Comparison of ENCODE assay signal across 15 cellular contexts in the genomic region with DNA sequence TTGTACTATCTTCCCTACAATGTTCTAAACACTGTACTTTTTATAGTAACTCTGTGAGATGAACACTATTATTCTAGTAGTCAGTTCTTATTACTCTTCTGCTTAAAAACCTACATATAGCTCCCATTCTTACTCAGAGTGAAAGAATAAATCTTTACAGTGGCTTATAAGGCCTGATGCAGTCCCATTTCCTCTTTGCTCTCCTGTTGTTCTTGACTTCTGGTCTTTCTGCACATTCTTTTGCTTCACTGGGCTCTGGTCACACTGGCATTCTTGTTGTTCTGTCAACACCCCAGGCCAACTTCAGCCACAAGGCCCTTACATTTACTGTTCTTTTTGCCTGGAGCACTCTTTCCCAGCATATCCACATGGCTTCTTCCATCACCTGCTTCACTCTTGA. TPM values are rescaled to one million over a fixed set of nuclear protein-coding genes. Genes with fewer than 3 reads are reported as not detected.
DNase-seq lines count a peak whose midpoint lies in the region; ATAC-seq and TF ChIP-seq lines count a peak whose summit lies in the region.
"Had no signal": no experiment of that assay in that cellular context is flagged by ENCODE, and none has a peak within 500 bp of the region (broad histone marks: within the 10 kb centered on the region; RNA-seq: fewer than 3 reads in every experiment).

No MANE protein-coding gene starts in this region.

- H3K27me3 ChIP-seq in RWPE2 (ENCODE audit: insufficient read depth, poor library complexity, severe bottlenecking) (no peaks in the 10 kb centered on the region), body of pancreas (no peaks in the 10 kb centered on the region)
- H3K27me3 ChIP-seq in CD4-positive, alpha-beta memory T cell (ENCODE audit: insufficient read depth, low read length), result no peaks in the 10 kb centered on the region
- H3K27me3 ChIP-seq: Peyer's patch, tibial artery had no signal

- H3K36me3 ChIP-seq in RWPE2 (ENCODE audit: low read depth) (no peaks in the 10 kb centered on the region), body of pancreas (replicated peaks in 1 of 2; ENCODE audit: insufficient read depth in 1 of 2, low read depth in 2 of 2) (no peaks in the 10 kb centered on the region)
- no peaks in the 10 kb centered on the region for H3K36me3 ChIP-seq in CD4-positive, alpha-beta memory T cell (ENCODE audit: insufficient read depth, low read length)
- H3K36me3 ChIP-seq: Peyer's patch, tibial artery had no signal

- peak; percentile 38 for ATAC-seq in GM19043 (IDR thresholded peaks at IDR 0.05; ENCODE audit: low read depth, unreplicated experiment)
- peak; percentile 68 for ATAC-seq in HG02870 (IDR thresholded peaks at IDR 0.05; ENCODE audit: unreplicated experiment)
- no peak for ATAC-seq in RWPE2 (ENCODE audit: low read depth)
- no peak for ATAC-seq in body of pancreas
- ATAC-seq: left colon had no signal

- no peaks in the 10 kb centered on the region for H3K36me3 Mint-ChIP-seq in CD4-positive, alpha-beta memory T cell

- peak; percentile 15 for DNase-seq in AG08395 (ENCODE audit: low spot score)
- no peak for DNase-seq in RWPE2 (ENCODE audit: low spot score)
- no peak for DNase-seq in 8988T
- DNase-seq in body of pancreas, result no peak
- DNase-seq in CD4-positive, alpha-beta memory T cell, result no peak
- DNase-seq in ACHN, result no peak
- DNase-seq: activated T-cell treated with anti-CD3 and anti-CD28 coated beads, Interleukin-2, amount 50 U/mL, for 4 hours; cerebellar nuclear complex; GOT3; left colon; NCI-H1930; Peyer's patch; tibial artery had no signal

- H3K4me3 ChIP-seq in RWPE2 (ENCODE audit: severe bottlenecking), result no peak overlapping the region
- H3K4me3 ChIP-seq in body of pancreas, result no peak overlapping the region
- H3K4me3 ChIP-seq in CD4-positive, alpha-beta memory T cell (ENCODE audit: low read length in 2 of 2), result no peak overlapping the region
- H3K4me3 ChIP-seq: Peyer's patch, tibial artery had no signal

- TF ChIP-seq CTCF in RWPE2 (IDR thresholded peaks at IDR 0.05; ENCODE audit: poor library complexity, severe bottlenecking), result no peak
- TF ChIP-seq CTCF in body of pancreas (IDR thresholded peaks at IDR 0.05), result no peak

- H3K27ac ChIP-seq in RWPE2 (ENCODE audit: poor library complexity, severe bottlenecking) (peak overlapping the region; percentile 88), body of pancreas (no peak overlapping the region)
- H3K27ac ChIP-seq in CD4-positive, alpha-beta memory T cell (ENCODE audit: low read depth, low read length), result no peak overlapping the region
- H3K27ac ChIP-seq: Peyer's patch, tibial artery had no signal

- intact Hi-C loops in body of pancreas (cut with DNase I), result no loop called here
- intact Hi-C loops in CD4-positive, alpha-beta memory T cell (cut with micrococcal nuclease), result no loop called here

- H3K4me1 ChIP-seq in RWPE2 (ENCODE audit: insufficient read depth, poor library complexity, severe bottlenecking) (peaks cover 16% of the 10 kb centered on the region), body of pancreas (no peaks in the 10 kb centered on the region)
- H3K4me1 ChIP-seq in CD4-positive, alpha-beta memory T cell (ENCODE audit: insufficient read depth, low read length), result peaks cover 10% of the 10 kb centered on the region
- H3K4me1 ChIP-seq: Peyer's patch, tibial artery had no signal

- POLR2A ChIA-PET in CD4-positive, alpha-beta memory T cell (lab: Charles Lee; ENCODE audit: partially characterized antibody), result no interaction called here

- CTCF ChIA-PET in CD4-positive, alpha-beta memory T cell (lab: Charles Lee; ENCODE audit: partially characterized antibody), result no interaction called here

- H3K27me3 Mint-ChIP-seq in CD4-positive, alpha-beta memory T cell, result no peaks in the 10 kb centered on the region

- H3K27ac Mint-ChIP-seq in CD4-positive, alpha-beta memory T cell, result no peak overlapping the region

- no peak overlapping the region for H3K4me3 Mint-ChIP-seq in CD4-positive, alpha-beta memory T cell
- H3K4me3 Mint-ChIP-seq: activated T-cell treated with anti-CD3 and anti-CD28 coated beads, Interleukin-2, amount 50 U/mL, for 4 hours had no signal

- H3K9me3 Mint-ChIP-seq in CD4-positive, alpha-beta memory T cell, result peaks cover 0 to 3% (median 0%) of the 10 kb centered on the region in 8 donors

- H3K9me3 ChIP-seq in RWPE2 (ENCODE audit: severe bottlenecking) (peaks cover 2% of the 10 kb centered on the region), body of pancreas (no peaks in the 10 kb centered on the region)
- no peaks in the 10 kb centered on the region for H3K9me3 ChIP-seq in CD4-positive, alpha-beta memory T cell (ENCODE audit: control insufficient read depth in 1 of 2, low read length in 2 of 2)
- H3K9me3 ChIP-seq: Peyer's patch, tibial artery had no signal

- in situ Hi-C loops in ACHN (cut with HindIII; ENCODE audit: low pct_ligation_motif_present, low pct_unique_long_range_greater_than_20kb, low sequenced_read_pairs), result no loop called here

- TF ChIP-seq POLR2A in body of pancreas (IDR thresholded peaks at IDR 0.05), result no peak

- peaks cover 8 to 14% (median 9%) of the 10 kb centered on the region in 4 donors for H3K4me1 Mint-ChIP-seq in CD4-positive, alpha-beta memory T cell

RNA-seq across cellular contexts. Expression of gene TP63, which starts 58.2 kb away (rescaled TPM):
- total RNA-seq in body of pancreas, result not detected
- total RNA-seq in CD4-positive, alpha-beta memory T cell, result under 1 TPM; 0.25 to 0.55 TPM
- polyA plus RNA-seq in CD4-positive, alpha-beta memory T cell, result under 1 TPM in 1 of 2 donors, not detected in 1; 0.64 TPM

Comparison
In these comparisons a context has a peak if more than half of its experiments do, and no peak if none do; other contexts are left out.
1. ATAC-seq: peak in GM19043 (single experiment) and HG02870 (single experiment); none in RWPE2 (single experiment) and body of pancreas (single experiment).